Comparison of ENCODE assay signal across 10 cellular contexts in the genomic region with DNA sequence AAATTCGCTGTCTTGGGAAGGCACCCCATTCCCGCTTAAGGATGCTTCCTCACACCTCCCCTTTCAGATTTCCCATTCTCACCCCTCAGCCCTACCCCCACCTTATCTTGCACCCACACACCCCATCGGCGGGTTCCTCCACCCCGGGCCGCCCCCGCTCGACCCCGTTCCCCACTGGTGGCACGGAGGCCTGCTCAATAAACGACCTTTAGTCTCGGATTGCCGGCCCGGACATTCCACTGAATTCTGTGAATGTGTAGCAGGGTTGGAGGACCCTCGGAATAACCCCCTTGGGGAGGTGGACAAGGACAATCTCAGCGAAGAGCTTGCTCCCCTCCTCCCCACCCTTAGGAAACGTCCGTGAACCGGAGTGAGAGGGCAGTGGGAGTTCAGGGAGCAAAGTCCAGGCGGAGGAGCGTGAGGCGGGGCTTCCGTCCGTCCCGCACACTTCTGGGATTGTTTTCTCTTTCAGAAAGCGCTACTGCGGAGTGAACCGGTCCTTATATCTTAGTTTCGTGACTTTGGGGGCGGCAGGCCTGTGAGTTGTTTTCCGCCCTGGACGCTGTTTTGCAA. TPM values are rescaled to one million over a fixed set of nuclear protein-coding genes. Genes with fewer than 3 reads are reported as not detected.
DNase-seq lines count a peak whose midpoint lies in the region; ATAC-seq and TF ChIP-seq lines count a peak whose summit lies in the region.
"Had no signal": no experiment of that assay in that cellular context is flagged by ENCODE, and none has a peak within 500 bp of the region (broad histone marks: within the 10 kb centered on the region; RNA-seq: fewer than 3 reads in every experiment).

No MANE protein-coding gene starts in this region.

- CTCF ChIA-PET in activated CD8-positive, alpha-beta memory T cell treated with anti-CD3 and anti-CD28 coated beads, Interleukin-2, amount 10 ng/mL, durations not matched to agents 7 days and 5 days (lab: Charles Lee) = interaction anchor here (1.6 to 6.9 kb wide), 5 partner anchors 12 to 86 kb away, joined by 3 to 39 read pairs (median 15); partner anchors contain the start of genes AUP1, CCDC142, HTRA2 and TTC31

- peak overlapping the region; percentile 53 to 78 (median 72) for H3K27ac ChIP-seq in body of pancreas
- peak overlapping the region; percentile 85 for H3K27ac ChIP-seq in lower lobe of right lung

- H3K4me3 Mint-ChIP-seq in activated CD8-positive, alpha-beta memory T cell treated with anti-CD3 and anti-CD28 coated beads, Interleukin-2, amount 10 ng/mL, durations not matched to agents 7 days and 5 days = peak overlapping the region; percentile 77
- peak overlapping the region; percentile 86 for H3K4me3 Mint-ChIP-seq in type B pancreatic cell

- H3K4me1 ChIP-seq in body of pancreas (peaks cover 74% of the 10 kb centered on the region), lower lobe of right lung (peaks cover 72% of the 10 kb centered on the region)

- H3K9me3 ChIP-seq in body of pancreas (no peaks in the 10 kb centered on the region), lower lobe of right lung (no peaks in the 10 kb centered on the region)

- peaks cover 10% of the 10 kb centered on the region for H3K36me3 Mint-ChIP-seq in activated CD8-positive, alpha-beta memory T cell treated with anti-CD3 and anti-CD28 coated beads, Interleukin-2, amount 10 ng/mL, durations not matched to agents 7 days and 5 days
- peaks cover 22% of the 10 kb centered on the region for H3K36me3 Mint-ChIP-seq in type B pancreatic cell

- no peak for DNase-seq in activated CD8-positive, alpha-beta memory T cell treated with anti-CD3 and anti-CD28 coated beads, Interleukin-2, amount 10 ng/mL, durations not matched to agents 7 days and 5 days
- no peak for DNase-seq in activated CD8-positive, alpha-beta memory T cell treated with anti-CD3 and anti-CD28 coated beads, Interleukin-2, amount 50 U/mL, for 4 hours
- DNase-seq in body of pancreas (peak; percentile 45 to 57 (median 52)), lower lobe of right lung (peak; percentile 48), type B pancreatic cell (ENCODE audit: extremely low spot score, unreplicated experiment) (no peak), HK-2 (ENCODE audit: unreplicated experiment) (no peak), NCI-H524 treated with DMSO at 0.1 percent for 48 hours (lab: John Stamatoyannopoulos, UW) (no peak), AG20443 (ENCODE audit: low spot score) (no peak)
- DNase-seq: NCI-H1092 treated with DMSO at 0.1 percent for 48 hours had no signal

- intact Hi-C loops in body of pancreas (cut with DNase I) (no loop called here), lower lobe of right lung (cut with DNase I) (no loop called here)

- H3K27me3 ChIP-seq in body of pancreas (peaks cover 0 to 5% of the 10 kb centered on the region in 2 donors), lower lobe of right lung (ENCODE audit: low read depth) (peaks cover 45% of the 10 kb centered on the region)

- peak overlapping the region; percentile 43 to 74 for H3K4me3 ChIP-seq in body of pancreas
- peak overlapping the region; percentile 68 for H3K4me3 ChIP-seq in lower lobe of right lung

- H3K27ac Mint-ChIP-seq in activated CD8-positive, alpha-beta memory T cell treated with anti-CD3 and anti-CD28 coated beads, Interleukin-2, amount 10 ng/mL, durations not matched to agents 7 days and 5 days = no peak overlapping the region
- peak overlapping the region; percentile 54 for H3K27ac Mint-ChIP-seq in type B pancreatic cell

- ATAC-seq in activated CD8-positive, alpha-beta memory T cell treated with anti-CD3 and anti-CD28 coated beads, Interleukin-2, amount 10 ng/mL, durations not matched to agents 7 days and 5 days = no peak
- peak; percentile 27 for ATAC-seq in body of pancreas
- no peak for ATAC-seq in lower lobe of right lung

- no peak for TF ChIP-seq POLR2A in body of pancreas (IDR thresholded peaks at IDR 0.05)

- 8 to 27% methylated on average over 16 to 32 of the region's 32 CpGs for WGBS in body of pancreas, 2 donors

- H3K9me3 Mint-ChIP-seq in activated CD8-positive, alpha-beta memory T cell treated with anti-CD3 and anti-CD28 coated beads, Interleukin-2, amount 10 ng/mL, durations not matched to agents 7 days and 5 days (ENCODE audit: low read depth) = no peaks in the 10 kb centered on the region
- no peaks in the 10 kb centered on the region for H3K9me3 Mint-ChIP-seq in type B pancreatic cell

- peaks cover 49% of the 10 kb centered on the region for H3K27me3 Mint-ChIP-seq in activated CD8-positive, alpha-beta memory T cell treated with anti-CD3 and anti-CD28 coated beads, Interleukin-2, amount 10 ng/mL, durations not matched to agents 7 days and 5 days
- H3K27me3 Mint-ChIP-seq in type B pancreatic cell = peaks cover 83% of the 10 kb centered on the region

- H3K36me3 ChIP-seq in body of pancreas (replicated peaks in 1 of 2; ENCODE audit: insufficient read depth in 1 of 2, low read depth in 2 of 2) (no peaks in the 10 kb centered on the region), lower lobe of right lung (peaks cover 16% of the 10 kb centered on the region)

- peaks cover 59% of the 10 kb centered on the region for H3K4me1 Mint-ChIP-seq in activated CD8-positive, alpha-beta memory T cell treated with anti-CD3 and anti-CD28 coated beads, Interleukin-2, amount 10 ng/mL, durations not matched to agents 7 days and 5 days
- peaks cover 46% of the 10 kb centered on the region for H3K4me1 Mint-ChIP-seq in type B pancreatic cell (ENCODE audit: unreplicated experiment)

- no peak for TF ChIP-seq CTCF in body of pancreas (IDR thresholded peaks at IDR 0.05)
- TF ChIP-seq CTCF in lower lobe of right lung (IDR thresholded peaks at IDR 0.05) = no peak
- no peak for TF ChIP-seq CTCF in type B pancreatic cell (conservative IDR thresholded peaks at IDR 0.05)

RNA-seq across cellular contexts. Expression of gene LBX2, which starts 2.8 kb away (rescaled TPM):
- 1 to 10 TPM; 1.3 to 2.4 TPM for total RNA-seq in activated CD8-positive, alpha-beta memory T cell treated with anti-CD3 and anti-CD28 coated beads, Interleukin-2, amount 10 ng/mL, durations not matched to agents 7 days and 5 days
- 1 to 10 TPM; 2.3 to 7.6 TPM for total RNA-seq in body of pancreas
- 1.5 TPM for total RNA-seq in lower lobe of right lung
- 1.5 and 2.8 TPM in 2 replicates for total RNA-seq in type B pancreatic cell (ENCODE audit: low replicate concordance)

RNA-seq across cellular contexts. Expression of gene PCGF1, which starts 5.3 kb away (rescaled TPM):
- 10 to 100 TPM; 15.5 to 34.0 TPM for total RNA-seq in activated CD8-positive, alpha-beta memory T cell treated with anti-CD3 and anti-CD28 coated beads, Interleukin-2, amount 10 ng/mL, durations not matched to agents 7 days and 5 days
- total RNA-seq in body of pancreas (10 to 100 TPM; 16.5 to 22.3 TPM), lower lobe of right lung (28.4 TPM), type B pancreatic cell (ENCODE audit: low replicate concordance) (30.1 and 32.8 TPM in 2 replicates)

RNA-seq across cellular contexts. Expression of gene TLX2, which starts 12.0 kb away (rescaled TPM):
- 1 to 10 TPM in 1 of 2 experiments, under 1 TPM in 1; 0.82 to 1.3 TPM for total RNA-seq in activated CD8-positive, alpha-beta memory T cell treated with anti-CD3 and anti-CD28 coated beads, Interleukin-2, amount 10 ng/mL, durations not matched to agents 7 days and 5 days
- not detected for total RNA-seq in body of pancreas
- not detected for total RNA-seq in lower lobe of right lung
- 0.67 and 2.9 TPM in 2 replicates for total RNA-seq in type B pancreatic cell (ENCODE audit: low replicate concordance)
- total RNA-seq: Daoy had no signal

RNA-seq across cellular contexts. Expression of gene TTC31, which starts 19.4 kb away (rescaled TPM):
- total RNA-seq in activated CD8-positive, alpha-beta memory T cell treated with anti-CD3 and anti-CD28 coated beads, Interleukin-2, amount 10 ng/mL, durations not matched to agents 7 days and 5 days = 10 to 100 TPM; 39.4 to 48.8 TPM
- 10 to 100 TPM; 26.5 to 28.3 TPM for total RNA-seq in body of pancreas
- total RNA-seq in lower lobe of right lung = 23.0 TPM
- 21.1 and 27.5 TPM in 2 replicates for total RNA-seq in type B pancreatic cell (ENCODE audit: low replicate concordance)

RNA-seq across cellular contexts. Expression of gene CCDC142, which starts 19.4 kb away (rescaled TPM):
- total RNA-seq in activated CD8-positive, alpha-beta memory T cell treated with anti-CD3 and anti-CD28 coated beads, Interleukin-2, amount 10 ng/mL, durations not matched to agents 7 days and 5 days = 10 to 100 TPM; 26.5 to 29.5 TPM
- total RNA-seq in body of pancreas (10 to 100 TPM; 20.5 to 39.2 TPM), lower lobe of right lung (20.2 TPM), type B pancreatic cell (ENCODE audit: low replicate concordance) (18.0 and 30.1 TPM in 2 replicates)

Comparison
In these comparisons a context has a peak if more than half of its experiments do, and no peak if none do; other contexts are left out.
1. DNase-seq: peak in body of pancreas (4 of 4) and lower lobe of right lung (single experiment); none in activated CD8-positive, alpha-beta memory T cell treated with anti-CD3 and anti-CD28 coated beads, Interleukin-2, amount 10 ng/mL, durations not matched to agents 7 days and 5 days (single experiment), activated CD8-positive, alpha-beta memory T cell treated with anti-CD3 and anti-CD28 coated beads, Interleukin-2, amount 50 U/mL, for 4 hours (single experiment), type B pancreatic cell (single experiment), HK-2 (single experiment), NCI-H524 treated with DMSO at 0.1 percent for 48 hours (single experiment) and AG20443 (single experiment).